ENCODE assay signal across 8 cellular contexts in genomic region chr2:241506793-241507429, GRCh38. TPM values are rescaled to one million over a fixed set of nuclear protein-coding genes. Genes with fewer than 3 reads are reported as not detected.
DNase-seq lines count a peak whose midpoint lies in the region; ATAC-seq, FAIRE-seq and TF ChIP-seq lines count a peak whose summit lies in the region.

No MANE protein-coding gene starts in this region.

- TF ChIP-seq POLR2A in H54 (IDR thresholded peaks at IDR 0.05; ENCODE audit: low read depth, low read length), result no peak

- peak overlapping the region; percentile 92 for H3K4me2 ChIP-seq in neural progenitor cell

- H3K4me3 Mint-ChIP-seq in CD8-positive, alpha-beta memory T cell, result peak overlapping the region; percentile 78 to 92 (median 83)
- H3K4me3 Mint-ChIP-seq in neural progenitor cell, result peak overlapping the region; percentile 92

- DNase-seq in CD8-positive, alpha-beta memory T cell, result no peak
- DNase-seq in OCI-M1 (lab: John Stamatoyannopoulos, UW) (peak; percentile 14), neural progenitor cell (ENCODE audit: low spot score) (no peak), H54 (ENCODE audit: insufficient read length, low spot score) (no peak), NCI-H748 treated with DMSO at 0.1 percent for 48 hours (lab: John Stamatoyannopoulos, UW) (no peak), LoVo (ENCODE audit: low spot score) (no peak)

- peak overlapping the region in 4 of 8 donors; percentile 28 to 70 (median 46) for H3K27ac Mint-ChIP-seq in CD8-positive, alpha-beta memory T cell
- peak overlapping the region; percentile 2 for H3K27ac Mint-ChIP-seq in neural progenitor cell

- H4K20me1 ChIP-seq in neural progenitor cell (ENCODE audit: low read depth), result peaks cover 47% of the 10 kb centered on the region

- CTCF ChIA-PET in CD8-positive, alpha-beta memory T cell (lab: Charles Lee), result no interaction called here

- H3K27ac ChIP-seq in CD8-positive, alpha-beta memory T cell (ENCODE audit: low read depth, low read length), result no peak overlapping the region
- H3K27ac ChIP-seq in neural progenitor cell, result no peak overlapping the region

- ATAC-seq in HG03432 (IDR thresholded peaks at IDR 0.05; ENCODE audit: unreplicated experiment), result no peak

- H3K36me3 ChIP-seq in CD8-positive, alpha-beta memory T cell (ENCODE audit: insufficient read depth, low read length), result no peaks in the 10 kb centered on the region
- H3K36me3 ChIP-seq in endocrine pancreas (ENCODE audit: control insufficient read depth, insufficient read depth, low read length) (no peaks in the 10 kb centered on the region), neural progenitor cell (no peaks in the 10 kb centered on the region)

- peaks cover 1 to 7% of the 10 kb centered on the region in 2 donors for H3K27me3 Mint-ChIP-seq in CD8-positive, alpha-beta memory T cell
- no peaks in the 10 kb centered on the region for H3K27me3 Mint-ChIP-seq in neural progenitor cell (ENCODE audit: insufficient read depth, low read depth)

- H3F3A ChIP-seq in neural progenitor cell (ENCODE audit: low read depth), result no peaks in the 10 kb centered on the region

- H3K36me3 Mint-ChIP-seq in CD8-positive, alpha-beta memory T cell, result peaks cover 0 to 9% (median 0%) of the 10 kb centered on the region in 3 donors
- H3K36me3 Mint-ChIP-seq in neural progenitor cell, result peaks cover 3% of the 10 kb centered on the region

- no peak for FAIRE-seq in H54 (lab: Jason Lieb, UNC)

- TF ChIP-seq CTCF in neural progenitor cell (IDR thresholded peaks at IDR 0.05), result no peak

- H2AFZ ChIP-seq in neural progenitor cell (replicated peaks), result no peak overlapping the region

- no peaks in the 10 kb centered on the region for H3K9me3 Mint-ChIP-seq in CD8-positive, alpha-beta memory T cell
- no peaks in the 10 kb centered on the region for H3K9me3 Mint-ChIP-seq in neural progenitor cell

- H3K9ac ChIP-seq in endocrine pancreas (ENCODE audit: control insufficient read depth, insufficient read depth, low read length) (peak overlapping the region; percentile 8), neural progenitor cell (peak overlapping the region; percentile 52)

- H3K79me2 ChIP-seq in neural progenitor cell (ENCODE audit: low read depth), result peaks cover 62% of the 10 kb centered on the region

- no peak overlapping the region for H3K4me3 ChIP-seq in CD8-positive, alpha-beta memory T cell (ENCODE audit: low read length)
- H3K4me3 ChIP-seq in endocrine pancreas (ENCODE audit: control insufficient read depth, insufficient read depth, low read length), result no peak overlapping the region
- H3K4me3 ChIP-seq in neural progenitor cell, result peak overlapping the region; percentile 95

- H3K4me1 ChIP-seq in CD8-positive, alpha-beta memory T cell (ENCODE audit: insufficient read depth, low read length), result peaks cover 16% of the 10 kb centered on the region
- H3K4me1 ChIP-seq in endocrine pancreas (ENCODE audit: control insufficient read depth, insufficient read depth, low read length), result no peaks in the 10 kb centered on the region
- peaks cover 22% of the 10 kb centered on the region for H3K4me1 ChIP-seq in neural progenitor cell

- no peaks in the 10 kb centered on the region for H3K27me3 ChIP-seq in CD8-positive, alpha-beta memory T cell (ENCODE audit: insufficient read depth, low read length, poor library complexity, severe bottlenecking)
- H3K27me3 ChIP-seq in endocrine pancreas (ENCODE audit: control insufficient read depth, insufficient read depth, low read length) (no peaks in the 10 kb centered on the region), neural progenitor cell (peaks cover 11% of the 10 kb centered on the region)

- H3K9me3 ChIP-seq in CD8-positive, alpha-beta memory T cell (ENCODE audit: low read length), result no peaks in the 10 kb centered on the region
- no peaks in the 10 kb centered on the region for H3K9me3 ChIP-seq in endocrine pancreas (ENCODE audit: control insufficient read depth, low read length)
- no peaks in the 10 kb centered on the region for H3K9me3 ChIP-seq in neural progenitor cell (ENCODE audit: low read depth)

- POLR2A ChIA-PET in CD8-positive, alpha-beta memory T cell (lab: Charles Lee), result no interaction called here

- peaks cover 22 to 43% (median 23%) of the 10 kb centered on the region in 3 donors for H3K4me1 Mint-ChIP-seq in CD8-positive, alpha-beta memory T cell
- H3K4me1 Mint-ChIP-seq in neural progenitor cell, result peaks cover 19% of the 10 kb centered on the region

RNA-seq across cellular contexts. Expression of gene STK25, which starts 1.5 kb away (rescaled TPM):
- 10 to 100 TPM; 95.0 to 96.2 TPM for total RNA-seq in CD8-positive, alpha-beta memory T cell
- polyA plus RNA-seq in CD8-positive, alpha-beta memory T cell, result 86.3 TPM
- total RNA-seq in neural progenitor cell (ENCODE audit: low replicate concordance), result 164 and 378 TPM in 2 replicates

RNA-seq across cellular contexts. Expression of gene BOK, which starts 51.6 kb away (rescaled TPM):
- total RNA-seq in CD8-positive, alpha-beta memory T cell, result not detected
- polyA plus RNA-seq in CD8-positive, alpha-beta memory T cell, result not detected
- total RNA-seq in neural progenitor cell (ENCODE audit: low replicate concordance), result 2.0 and 5.5 TPM in 2 replicates
